ENCODE assay signal across 13 cellular contexts in the genomic region with DNA sequence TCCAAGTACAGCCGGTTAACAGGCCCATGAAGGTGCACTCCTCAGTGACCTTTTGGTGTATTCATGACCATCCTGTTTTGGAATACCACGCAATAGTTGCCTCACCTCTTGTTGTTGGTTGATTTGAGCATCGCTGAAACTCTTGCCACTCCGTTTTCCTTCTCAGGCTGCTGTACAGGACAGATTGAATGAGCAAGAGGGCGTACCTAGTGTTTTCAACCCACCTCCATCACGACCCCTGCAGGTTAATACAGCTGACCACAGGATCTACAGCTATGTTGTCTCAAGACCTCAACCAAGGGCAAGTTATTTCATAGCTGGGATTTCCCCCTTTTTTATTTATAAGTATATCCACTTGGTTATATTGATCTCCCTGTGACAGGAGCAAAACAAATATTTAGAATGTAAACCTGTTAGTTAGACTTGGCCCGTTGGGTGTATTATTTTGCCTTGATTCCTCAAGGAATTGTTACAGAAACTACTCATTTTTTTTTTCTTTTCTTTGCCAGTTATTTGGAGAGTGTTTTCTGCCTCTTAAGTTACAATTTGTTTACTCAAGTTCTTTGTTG.
"Had no signal": no experiment of that assay in that cellular context is flagged by ENCODE, and none has a peak within 500 bp of the region (broad histone marks: within the 10 kb centered on the region; RNA-seq: fewer than 3 reads in every experiment).

No MANE protein-coding gene starts in this region.

- DNase-seq: activated B cell treated with CpG ODN at 0.5 μM for 24 hours; activated CD4-positive, alpha-beta T cell treated with anti-CD3 and anti-CD28 coated beads, Interleukin-2, amount 50 U/mL, for 1 hour; activated CD8-positive, alpha-beta memory T cell treated with anti-CD3 and anti-CD28 coated beads, Interleukin-2, amount 10 ng/mL, durations not matched to agents 7 days and 5 days; activated gamma-delta T cell treated with Interleukin-2 at 50 U/mL for 16 hours; activated naive CD8-positive, alpha-beta T cell treated with anti-CD3 and anti-CD28 coated beads for 36 hours; activated T-cell treated with anti-CD3 and anti-CD28 coated beads, Interleukin-2, amount 50 U/mL, for 24 hours; brain microvascular endothelial cell; dorsolateral prefrontal cortex; left cardiac atrium; nephron progenitor cell; thyroid gland had no signal

- H3K9me3 ChIP-seq: esophagus muscularis mucosa, thyroid gland had no signal

- ATAC-seq: activated CD8-positive, alpha-beta memory T cell treated with anti-CD3 and anti-CD28 coated beads, Interleukin-2, amount 10 ng/mL, durations not matched to agents 7 days and 5 days; left cardiac atrium had no signal

- H3K4me3 ChIP-seq: dorsolateral prefrontal cortex, esophagus muscularis mucosa, skin epidermis, thyroid gland had no signal

- H3K27ac ChIP-seq: brain microvascular endothelial cell, dorsolateral prefrontal cortex, esophagus muscularis mucosa, skin epidermis, thyroid gland had no signal

- H3K4me1 ChIP-seq: thyroid gland had no signal

- H3K27me3 ChIP-seq: brain microvascular endothelial cell, dorsolateral prefrontal cortex, esophagus muscularis mucosa, thyroid gland had no signal
